ENCODE assay signal across 18 cellular contexts in the genomic region with DNA sequence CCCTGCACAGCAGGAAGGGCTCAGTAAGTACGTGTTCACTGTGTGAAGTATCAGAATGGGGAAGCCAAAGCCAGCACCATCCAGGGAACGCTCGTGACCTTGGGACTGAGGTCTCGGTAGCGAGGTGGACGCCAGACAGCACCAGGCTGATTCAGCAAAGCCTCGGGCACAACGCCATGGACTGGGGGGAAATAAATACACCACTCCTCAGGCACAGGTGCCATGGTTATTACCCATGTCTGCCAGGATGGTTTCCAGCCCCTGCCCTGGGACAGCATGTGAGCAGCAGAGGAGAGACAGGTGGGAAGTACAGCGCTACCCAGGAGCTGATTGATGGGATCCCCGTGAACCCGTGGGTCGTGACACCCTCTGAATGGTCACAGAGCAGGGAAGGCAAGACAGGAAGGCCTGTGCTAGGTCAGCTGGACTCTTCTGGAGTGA. TPM values are rescaled to one million over a fixed set of nuclear protein-coding genes. Genes with fewer than 3 reads are reported as not detected.
DNase-seq lines count a peak whose midpoint lies in the region; ATAC-seq and TF ChIP-seq lines count a peak whose summit lies in the region.
"Had no signal": no experiment of that assay in that cellular context is flagged by ENCODE, and none has a peak within 500 bp of the region (broad histone marks: within the 10 kb centered on the region; RNA-seq: fewer than 3 reads in every experiment).

No MANE protein-coding gene starts in this region.

- TF ChIP-seq CTCF in adrenal gland (IDR thresholded peaks at IDR 0.05) (no peak), cardiac muscle cell (IDR thresholded peaks at IDR 0.05; ENCODE audit: low read depth, low read length) (no peak), right lobe of liver (IDR thresholded peaks at IDR 0.05) (no peak), WTC11 (IDR thresholded peaks at IDR 0.05) (no peak), foreskin keratinocyte (conservative IDR thresholded peaks at IDR 0.05) (no peak)

- H3K27me3 Mint-ChIP-seq in WTC11 (ENCODE audit: low read depth): no peaks in the 10 kb centered on the region; the same call in 1 of the 2 replicates
- H3K27me3 Mint-ChIP-seq in immature natural killer cell (ENCODE audit: low read depth in 3 of 3): peaks cover 3 to 7% (median 4%) of the 10 kb centered on the region in 3 donors

- H3K36me3 ChIP-seq in adrenal gland (replicated peaks in 1 of 2) (no peaks in the 10 kb centered on the region), cardiac muscle cell (no peaks in the 10 kb centered on the region), right lobe of liver (no peaks in the 10 kb centered on the region)
- H3K36me3 ChIP-seq: BLaER1 treated with 17β-estradiol and CSF1 and Interleukin-3, amounts not matched to agents 10 nM and 100 nM had no signal

- H3K4me3 Mint-ChIP-seq in WTC11 (no peak overlapping the region), immature natural killer cell (no peak overlapping the region)
- H3K4me3 Mint-ChIP-seq: activated CD4-positive, alpha-beta memory T cell treated with anti-CD3 and anti-CD28 coated beads for 36 hours; endodermal cell had no signal

- TF ChIP-seq POLR2A in adrenal gland (IDR thresholded peaks at IDR 0.05) (no peak), right lobe of liver (IDR thresholded peaks at IDR 0.05) (no peak)

- H3K27ac Mint-ChIP-seq in WTC11 (no peak overlapping the region; the same call in 1 of the 2 replicates), immature natural killer cell (no peak overlapping the region)
- H3K27ac Mint-ChIP-seq: activated CD4-positive, alpha-beta memory T cell treated with anti-CD3 and anti-CD28 coated beads for 36 hours; endodermal cell had no signal

- DNase-seq in adrenal gland (peak; percentile 51 to 86 (median 85)), cardiac muscle cell (ENCODE audit: low read depth in 1 of 2, low spot score in 1 of 2) (no peak), right lobe of liver (no peak), renal cortical epithelial cell (ENCODE audit: low read depth) (peak; percentile 11), WTC11 (ENCODE audit: low spot score) (no peak), immature natural killer cell (no peak), foreskin keratinocyte (no peak), anterior cingulate cortex (lab: John Stamatoyannopoulos, UW) (no peak)
- DNase-seq: activated CD4-positive, alpha-beta memory T cell treated with anti-CD3 and anti-CD28 coated beads for 36 hours; activated CD4-positive, CD25-positive, alpha-beta regulatory T cell; activated naive CD4-positive, alpha-beta T cell treated with Interleukin-2 at 50 U/mL for 16 hours; endodermal cell; NCI-H2081 treated with DMSO at 0.1 percent for 48 hours had no signal

- H3K4me1 Mint-ChIP-seq in WTC11: no peaks in the 10 kb centered on the region
- H3K4me1 Mint-ChIP-seq in immature natural killer cell: no peaks in the 10 kb centered on the region

- no peaks in the 10 kb centered on the region for H3K27me3 ChIP-seq in adrenal gland
- no peaks in the 10 kb centered on the region for H3K27me3 ChIP-seq in cardiac muscle cell
- no peaks in the 10 kb centered on the region for H3K27me3 ChIP-seq in right lobe of liver
- H3K27me3 ChIP-seq in foreskin keratinocyte: peaks cover 21% of the 10 kb centered on the region
- H3K27me3 ChIP-seq: BLaER1 treated with 17β-estradiol and CSF1 and Interleukin-3, amounts not matched to agents 10 nM and 100 nM had no signal

- peak; percentile 35 to 57 (median 41) for ATAC-seq in right lobe of liver
- no peak for ATAC-seq in WTC11
- ATAC-seq in foreskin keratinocyte: no peak
- ATAC-seq: SK-N-SH treated with all-trans-retinoic acid at 6 μM for 48 hours had no signal

- no peaks in the 10 kb centered on the region for H3K9me3 Mint-ChIP-seq in WTC11
- no peaks in the 10 kb centered on the region for H3K9me3 Mint-ChIP-seq in immature natural killer cell
- H3K9me3 Mint-ChIP-seq: activated CD4-positive, alpha-beta memory T cell treated with anti-CD3 and anti-CD28 coated beads for 36 hours; endodermal cell had no signal

- H3K4me1 ChIP-seq in adrenal gland (replicated peaks in 1 of 2) (peaks cover 0 to 3% of the 10 kb centered on the region in 2 donors), cardiac muscle cell (ENCODE audit: low read depth) (peaks cover 26% of the 10 kb centered on the region), right lobe of liver (no peaks in the 10 kb centered on the region), foreskin keratinocyte (no peaks in the 10 kb centered on the region)

- POLR2A ChIA-PET in WTC11 (lab: Charles Lee): no interaction called here

- CTCF ChIA-PET in WTC11 (lab: Charles Lee): no interaction called here

- H3K36me3 Mint-ChIP-seq in WTC11 (no peaks in the 10 kb centered on the region), immature natural killer cell (no peaks in the 10 kb centered on the region)
- H3K36me3 Mint-ChIP-seq: activated CD4-positive, alpha-beta memory T cell treated with anti-CD3 and anti-CD28 coated beads for 36 hours had no signal

- intact Hi-C loops in adrenal gland (cut with DNase I) (no loop called here), right lobe of liver (cut with DNase I) (no loop called here)

- no peak overlapping the region for H3K4me3 ChIP-seq in adrenal gland
- H3K4me3 ChIP-seq in cardiac muscle cell: no peak overlapping the region
- H3K4me3 ChIP-seq in right lobe of liver: no peak overlapping the region
- H3K4me3 ChIP-seq: BLaER1 treated with 17β-estradiol and CSF1 and Interleukin-3, amounts not matched to agents 10 nM and 100 nM had no signal

- H3K27ac ChIP-seq in adrenal gland: no peak overlapping the region
- peak overlapping the region; percentile 14 for H3K27ac ChIP-seq in cardiac muscle cell
- H3K27ac ChIP-seq in right lobe of liver: no peak overlapping the region
- no peak overlapping the region for H3K27ac ChIP-seq in foreskin keratinocyte
- H3K27ac ChIP-seq: BLaER1 treated with 17β-estradiol and CSF1 and Interleukin-3, amounts not matched to agents 10 nM and 100 nM had no signal

- 48 to 58% (median 49%) methylated on average over 6 to 12 of the region's 12 CpGs for WGBS in adrenal gland, 4 donors
- WGBS in right lobe of liver (ENCODE audit: insufficient coverage, low coverage, low lambda C conversion rate, missing lambda C conversion rate): 58% methylated on average over 11 of the region's 12 CpGs

- H3K9me3 ChIP-seq in adrenal gland (replicated peaks in 1 of 3): no peaks in the 10 kb centered on the region
- no peaks in the 10 kb centered on the region for H3K9me3 ChIP-seq in cardiac muscle cell (ENCODE audit: low read depth)
- no peaks in the 10 kb centered on the region for H3K9me3 ChIP-seq in right lobe of liver
- H3K9me3 ChIP-seq: BLaER1 treated with 17β-estradiol and CSF1 and Interleukin-3, amounts not matched to agents 10 nM and 100 nM had no signal

TF ChIP-seq in WTC11, 78 proteins besides CTCF, POLR2A, EP300 and RAD21:
- TF ChIP-seq, protein P1, sequence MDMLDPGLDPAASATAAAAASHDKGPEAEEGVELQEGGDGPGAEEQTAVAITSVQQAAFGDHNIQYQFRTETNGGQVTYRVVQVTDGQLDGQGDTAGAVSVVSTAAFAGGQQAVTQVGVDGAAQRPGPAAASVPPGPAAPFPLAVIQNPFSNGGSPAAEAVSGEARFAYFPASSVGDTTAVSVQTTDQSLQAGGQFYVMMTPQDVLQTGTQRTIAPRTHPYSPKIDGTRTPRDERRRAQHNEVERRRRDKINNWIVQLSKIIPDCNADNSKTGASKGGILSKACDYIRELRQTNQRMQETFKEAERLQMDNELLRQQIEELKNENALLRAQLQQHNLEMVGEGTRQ (CRISPR knock-in tag; IDR thresholded peaks at IDR 0.05): no peak
- TF ChIP-seq, protein P2, sequence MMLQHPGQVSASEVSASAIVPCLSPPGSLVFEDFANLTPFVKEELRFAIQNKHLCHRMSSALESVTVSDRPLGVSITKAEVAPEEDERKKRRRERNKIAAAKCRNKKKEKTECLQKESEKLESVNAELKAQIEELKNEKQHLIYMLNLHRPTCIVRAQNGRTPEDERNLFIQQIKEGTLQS (CRISPR knock-in tag; conservative IDR thresholded peaks at IDR 0.05): no peak
- no peak for TF ChIP-seq HMGA2 (CRISPR knock-in tag; IDR thresholded peaks at IDR 0.05)
- TF ChIP-seq, protein P3, sequence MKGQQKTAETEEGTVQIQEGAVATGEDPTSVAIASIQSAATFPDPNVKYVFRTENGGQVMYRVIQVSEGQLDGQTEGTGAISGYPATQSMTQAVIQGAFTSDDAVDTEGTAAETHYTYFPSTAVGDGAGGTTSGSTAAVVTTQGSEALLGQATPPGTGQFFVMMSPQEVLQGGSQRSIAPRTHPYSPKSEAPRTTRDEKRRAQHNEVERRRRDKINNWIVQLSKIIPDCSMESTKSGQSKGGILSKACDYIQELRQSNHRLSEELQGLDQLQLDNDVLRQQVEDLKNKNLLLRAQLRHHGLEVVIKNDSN (CRISPR knock-in tag; IDR thresholded peaks at IDR 0.05): no peak

RNA-seq across cellular contexts. Expression of a gene that starts 53.0 kb away (rescaled TPM):
- total RNA-seq in adrenal gland (1 to 10 TPM in 7 of 8 donors, under 1 TPM in 1; 0.36 to 5.8 (median 3.1) TPM), cardiac muscle cell (14.6 and 22.7 TPM in 2 replicates), right lobe of liver (1 to 10 TPM in 2 of 6 experiments, under 1 TPM in 4; 0.61 to 1.8 (median 0.85) TPM), renal cortical epithelial cell (0.17 and 0.35 TPM in 2 replicates), WTC11 (2021) (0.53 to 1.9 TPM (median 0.89 TPM) in 3 replicates), foreskin keratinocyte (0.11 and 0.14 TPM in 2 replicates)
- polyA plus RNA-seq in adrenal gland (1 to 10 TPM; 1.7 to 4.9 (median 2.1) TPM), cardiac muscle cell (19.3 and 20.4 TPM in 2 replicates), immature natural killer cell (not detected), foreskin keratinocyte (0.04 and 0.17 TPM in 2 replicates)
- total RNA-seq: fibroblast of lung, NCI-H460, RPMI7951 had no signal

Comparison
In these comparisons a context has a peak if more than half of its experiments do, and no peak if none do; other contexts are left out.
1. DNase-seq: peak in adrenal gland (7 of 7) and renal cortical epithelial cell (single experiment); none in cardiac muscle cell (0 of 2), right lobe of liver (0 of 3), WTC11 (single experiment), immature natural killer cell (0 of 3), foreskin keratinocyte (0 of 2) and anterior cingulate cortex (0 of 58).
2. ATAC-seq: peak in right lobe of liver (4 of 4); none in WTC11 (single experiment) and foreskin keratinocyte (single experiment).